ENCODE assay signal across 18 cellular contexts in the genomic region with DNA sequence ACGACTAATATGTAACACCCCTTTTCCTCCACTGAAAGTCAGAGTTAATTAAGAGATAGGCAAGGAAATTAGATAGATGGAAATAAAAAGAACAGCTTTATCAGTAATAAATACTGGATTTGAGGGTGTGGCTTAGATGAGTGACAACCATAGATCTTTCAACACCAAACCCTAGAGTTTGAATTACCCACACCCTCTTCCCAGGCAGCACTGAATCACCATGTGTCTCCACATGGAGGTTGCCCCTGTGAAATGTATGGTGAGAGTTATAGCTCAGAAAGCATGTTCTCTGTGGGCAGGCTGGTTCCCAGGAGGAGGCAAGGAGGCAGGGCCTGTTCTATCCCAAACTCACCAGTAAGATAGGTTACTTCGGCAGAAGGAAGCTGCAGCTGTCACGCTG.
DNase-seq lines count a peak whose midpoint lies in the region; ATAC-seq, FAIRE-seq and TF ChIP-seq lines count a peak whose summit lies in the region.
"Had no signal": no experiment of that assay in that cellular context is flagged by ENCODE, and none has a peak within 500 bp of the region (broad histone marks: within the 10 kb centered on the region; RNA-seq: fewer than 3 reads in every experiment).

No MANE protein-coding gene starts in this region.

- no peak for ATAC-seq in lung (ENCODE audit: insufficient read depth, low FRiP score)
- no peak for ATAC-seq in lower lobe of right lung
- ATAC-seq: CD8-positive, alpha-beta T cell; GM12878 had no signal

- FAIRE-seq in bronchial epithelial cell (lab: Jason Lieb, UNC): no peak
- FAIRE-seq: GM12878, HTR-8/SVneo had no signal

- no peak overlapping the region for H2BK120ac ChIP-seq in mesendoderm (ENCODE audit: low read depth, low read length)

- 80 to 87% methylated on average over 3 of the region's 3 CpGs for WGBS in lung, 2 donors
- WGBS in mesendoderm (ENCODE audit: extremely low coverage, insufficient coverage, low lambda C conversion rate): no CpG with 5 or more reads among the region's 3 CpGs

- H3K18ac ChIP-seq in mesendoderm (ENCODE audit: low read length): no peak overlapping the region

- H3K9me3 ChIP-seq in lung (ENCODE audit: control insufficient read depth in 2 of 2, insufficient read depth in 1 of 2, low read length in 1 of 2) (peaks cover 0 to 2% of the 10 kb centered on the region in 2 donors), vagina (no peaks in the 10 kb centered on the region), lower lobe of right lung (no peaks in the 10 kb centered on the region)
- H3K9me3 ChIP-seq: BLaER1 treated with 17β-estradiol and CSF1 and Interleukin-3, amounts not matched to agents 10 nM and 100 nM had no signal

- H3K79me2 ChIP-seq in mesendoderm (ENCODE audit: control insufficient read depth, insufficient read depth, low read length): no peaks in the 10 kb centered on the region

- no peaks in the 10 kb centered on the region for H3K79me1 ChIP-seq in mesendoderm (ENCODE audit: low read length)

- TF ChIP-seq POLR2A in vagina (IDR thresholded peaks at IDR 0.05): no peak

- no peak overlapping the region for H3K9ac ChIP-seq in mesendoderm (ENCODE audit: low read length)
- H3K9ac ChIP-seq: BLaER1 treated with 17β-estradiol and CSF1 and Interleukin-3, amounts not matched to agents 10 nM and 100 nM had no signal

- H3K4me2 ChIP-seq in mesendoderm (ENCODE audit: low read length): no peak overlapping the region
- H3K4me2 ChIP-seq: BLaER1 treated with 17β-estradiol and CSF1 and Interleukin-3, amounts not matched to agents 10 nM and 100 nM had no signal

- no peak overlapping the region for H4K5ac ChIP-seq in mesendoderm (ENCODE audit: low read length)

- H2BK15ac ChIP-seq in mesendoderm (replicated peaks; ENCODE audit: low read depth): no peak overlapping the region

- DNase-seq in HT1080 (ENCODE audit: low read depth) (peak; percentile 5), RKO (ENCODE audit: low spot score) (peak; percentile 4), bronchial epithelial cell (ENCODE audit: low read depth) (peak; percentile 45), lung (ENCODE audit: low spot score) (peak; percentile 6), vagina (ENCODE audit: extremely low spot score in 2 of 2) (no peak), lower lobe of right lung (no peak), mesendoderm (no peak), DMS79 treated with DMSO at 0.1 percent for 48 hours (lab: John Stamatoyannopoulos, UW) (no peak)
- DNase-seq: Calu3; CD8-positive, alpha-beta T cell; DND-41; EL; GOT3; H7 had no signal

- no peak overlapping the region for H4K8ac ChIP-seq in mesendoderm (ENCODE audit: low read depth, low read length)

- H3K4me1 ChIP-seq in lung (ENCODE audit: control insufficient read depth in 2 of 2, insufficient read depth in 2 of 2, low read length in 2 of 2) (no peaks in the 10 kb centered on the region), vagina (no peaks in the 10 kb centered on the region), lower lobe of right lung (no peaks in the 10 kb centered on the region), mesendoderm (ENCODE audit: control insufficient read depth, low read depth, low read length) (peaks cover 2% of the 10 kb centered on the region)
- H3K4me1 ChIP-seq: BLaER1 treated with 17β-estradiol and CSF1 and Interleukin-3, amounts not matched to agents 10 nM and 100 nM had no signal

- H3K27ac ChIP-seq in lung (ENCODE audit: low read depth in 1 of 2, low read length in 1 of 2): no peak overlapping the region
- no peak overlapping the region for H3K27ac ChIP-seq in vagina
- H3K27ac ChIP-seq in lower lobe of right lung: no peak overlapping the region
- no peak overlapping the region for H3K27ac ChIP-seq in mesendoderm (ENCODE audit: low read depth, low read length)
- H3K27ac ChIP-seq: BLaER1 treated with 17β-estradiol and CSF1 and Interleukin-3, amounts not matched to agents 10 nM and 100 nM; HL-60 had no signal

- H2BK5ac ChIP-seq in mesendoderm (ENCODE audit: low read length): no peak overlapping the region

- H2AK5ac ChIP-seq in mesendoderm (ENCODE audit: low read length): no peak overlapping the region

- no peak overlapping the region for H3K4ac ChIP-seq in mesendoderm (ENCODE audit: low read depth, low read length)

- no peak overlapping the region for H3K56ac ChIP-seq in mesendoderm (ENCODE audit: low read length)

- intact Hi-C loops in vagina (cut with DNase I) (no loop called here), lower lobe of right lung (cut with DNase I) (no loop called here)

- H3K27me3 ChIP-seq in bronchial epithelial cell (ENCODE audit: control insufficient read depth, insufficient read depth, low read length): peaks cover 3% of the 10 kb centered on the region
- H3K27me3 ChIP-seq in lung (ENCODE audit: control insufficient read depth, insufficient read depth): peaks cover 4% of the 10 kb centered on the region
- H3K27me3 ChIP-seq in vagina: no peaks in the 10 kb centered on the region
- peaks cover 17% of the 10 kb centered on the region for H3K27me3 ChIP-seq in lower lobe of right lung (ENCODE audit: low read depth)
- H3K27me3 ChIP-seq in mesendoderm (ENCODE audit: insufficient read depth, low read length, poor library complexity): no peaks in the 10 kb centered on the region
- H3K27me3 ChIP-seq: BLaER1 treated with 17β-estradiol and CSF1 and Interleukin-3, amounts not matched to agents 10 nM and 100 nM had no signal

- no peaks in the 10 kb centered on the region for H3K36me3 ChIP-seq in bronchial epithelial cell (ENCODE audit: control insufficient read depth, insufficient read depth, low read length)
- H3K36me3 ChIP-seq in lung (ENCODE audit: control insufficient read depth in 2 of 2, insufficient read depth in 2 of 2, low read length in 2 of 2): no peaks in the 10 kb centered on the region
- H3K36me3 ChIP-seq in vagina: no peaks in the 10 kb centered on the region
- H3K36me3 ChIP-seq in lower lobe of right lung: no peaks in the 10 kb centered on the region
- no peaks in the 10 kb centered on the region for H3K36me3 ChIP-seq in mesendoderm (ENCODE audit: control insufficient read depth, insufficient read depth, low read length)
- H3K36me3 ChIP-seq: BLaER1 treated with 17β-estradiol and CSF1 and Interleukin-3, amounts not matched to agents 10 nM and 100 nM had no signal

- H3K4me3 ChIP-seq in bronchial epithelial cell (ENCODE audit: low read depth, low read length): no peak overlapping the region
- no peak overlapping the region for H3K4me3 ChIP-seq in lung
- no peak overlapping the region for H3K4me3 ChIP-seq in vagina
- no peak overlapping the region for H3K4me3 ChIP-seq in lower lobe of right lung
- no peak overlapping the region for H3K4me3 ChIP-seq in mesendoderm (ENCODE audit: low read length)
- H3K4me3 ChIP-seq: BLaER1 treated with 17β-estradiol and CSF1 and Interleukin-3, amounts not matched to agents 10 nM and 100 nM; GM12878 had no signal

- TF ChIP-seq CTCF in bronchial epithelial cell (IDR thresholded peaks at IDR 0.05; ENCODE audit: insufficient read depth, low read length, severe bottlenecking) (no peak), lung (IDR thresholded peaks at IDR 0.05; ENCODE audit: control extremely low read depth, extremely low read depth) (no peak), vagina (IDR thresholded peaks at IDR 0.05) (no peak), lower lobe of right lung (IDR thresholded peaks at IDR 0.05) (no peak)

- H3K23ac ChIP-seq in mesendoderm (ENCODE audit: low read length): no peak overlapping the region

Comparison
In these comparisons a context has a peak if more than half of its experiments do, and no peak if none do; other contexts are left out.
1. DNase-seq: peak in HT1080 (single experiment), RKO (single experiment), bronchial epithelial cell (single experiment) and lung (single experiment); none in vagina (0 of 2), lower lobe of right lung (single experiment), mesendoderm (single experiment) and DMS79 treated with DMSO at 0.1 percent for 48 hours (single experiment).